ENCODE assay signal across 10 cellular contexts in the genomic region with DNA sequence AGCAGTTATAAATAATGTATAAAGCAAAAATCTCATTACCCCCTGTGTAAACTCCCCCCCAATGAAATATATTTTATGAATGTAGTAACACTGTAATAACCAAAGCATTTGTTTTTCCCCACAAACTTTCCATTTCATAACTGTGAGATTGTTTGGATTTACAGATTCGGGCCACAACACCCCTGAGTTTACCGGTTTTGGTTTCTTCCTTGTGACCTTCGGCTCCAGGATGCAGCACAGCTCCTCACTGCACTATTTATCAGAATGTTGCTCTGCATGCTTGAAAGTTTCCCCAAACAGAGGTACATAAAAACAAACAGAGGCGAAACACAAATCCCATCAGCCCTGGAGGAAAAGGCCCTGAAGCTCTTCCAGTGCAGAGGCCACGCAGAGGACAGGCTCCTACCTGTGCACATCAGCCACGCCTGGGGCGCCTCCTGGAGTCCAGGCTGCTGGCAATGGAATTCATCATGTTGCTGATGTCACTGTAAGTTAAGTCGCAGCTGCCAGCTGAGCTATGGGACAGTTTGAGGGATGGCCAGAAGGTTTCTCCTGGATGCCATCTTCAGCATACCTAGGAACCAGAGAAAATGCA.
DNase-seq lines count a peak whose midpoint lies in the region; ATAC-seq, FAIRE-seq and TF ChIP-seq lines count a peak whose summit lies in the region.
"Had no signal": no experiment of that assay in that cellular context is flagged by ENCODE, and none has a peak within 500 bp of the region (broad histone marks: within the 10 kb centered on the region; RNA-seq: fewer than 3 reads in every experiment).

No MANE protein-coding gene starts in this region.

- H4K20me1 ChIP-seq in HCT116 (ENCODE audit: insufficient read depth): no peaks in the 10 kb centered on the region

- H3K9me3 Mint-ChIP-seq in WTC11: peaks cover 26% of the 10 kb centered on the region
- H3K9me3 Mint-ChIP-seq in activated T-helper 1 cell treated with anti-CD3 and anti-CD28 coated beads, Interleukin-12 subunit alpha, Interleukin-12 subunit beta, Interleukin-2, Interleukin-4 antibody, amounts not matched to agents 30 ng/mL and 10 ng/mL and 1 ng/mL, durations not matched to agents 14 hours and 24 hours and 36 hours: peaks cover 10% of the 10 kb centered on the region

- POLR2A ChIA-PET in HCT116 (lab: Charles Lee): interaction anchor here (0.6 kb wide), 1 partner anchor 122 kb away, joined by 3 read pairs; no protein-coding TSS in a partner anchor
- POLR2A ChIA-PET in WTC11 (lab: Charles Lee): interaction anchor here (1.7 kb wide), 1 partner anchor 120 kb away, joined by 4 read pairs; no protein-coding TSS in a partner anchor

- CTCF ChIA-PET in HCT116 (lab: Charles Lee) (interaction anchor here (1.0 to 1.3 kb wide), 2 partner anchors 116 to 170 kb away, joined by 3 read pairs; no protein-coding TSS in a partner anchor), WTC11 (lab: Charles Lee) (interaction anchor here (1.0 to 1.6 kb wide), 5 partner anchors 13 to 158 kb away, joined by 3 to 7 read pairs (median 4); no protein-coding TSS in a partner anchor)

- TF ChIP-seq CTCF in HCT116 (IDR thresholded peaks at IDR 0.05 in 2 of 3, conservative IDR thresholded peaks at IDR 0.05 in 1 of 3; ENCODE audit: borderline replicate concordance in 1 of 3, insufficient read depth in 1 of 3, low read depth in 2 of 3, low read length in 2 of 3) (peak in 2 of 3 experiments; percentile 11 to 29; a peak in 1 of 6 replicates), WTC11 (IDR thresholded peaks at IDR 0.05) (no peak)

- no peaks in the 10 kb centered on the region for H3K9me3 ChIP-seq in HCT116 (ENCODE audit: control insufficient read depth in 1 of 2, insufficient read depth in 1 of 2, low read depth in 1 of 2, low read length in 2 of 2)
- H3K9me3 ChIP-seq: body of pancreas had no signal

- no peaks in the 10 kb centered on the region for H3K9me2 ChIP-seq in HCT116 (ENCODE audit: insufficient read depth)

- intact Hi-C loops in HCT116 (cut with micrococcal nuclease): no loop called here
- intact Hi-C loops in activated T-helper 1 cell treated with anti-CD3 and anti-CD28 coated beads, Interleukin-12 subunit alpha, Interleukin-12 subunit beta, Interleukin-2, Interleukin-4 antibody, amounts not matched to agents 30 ng/mL and 10 ng/mL and 1 ng/mL, durations not matched to agents 14 hours and 24 hours and 36 hours (cut with micrococcal nuclease): no loop called here

- RAD21 ChIA-PET in HCT116 (lab: Charles Lee; ENCODE audit: low non-redundant PET in 1 of 2, low total read pairs in 2 of 2, uncharacterized antibody in 2 of 2, unreplicated experiment in 2 of 2): no interaction called here

- FAIRE-seq in frontal cortex (lab: Jason Lieb, UNC): no peak

- H2AFZ ChIP-seq in HCT116 (ENCODE audit: low read depth, low read length, poor library complexity, severe bottlenecking): no peak overlapping the region

- no peak for TF ChIP-seq POLR2A in HCT116 (IDR thresholded peaks at IDR 0.05; ENCODE audit: borderline replicate concordance, extremely low read depth, insufficient read depth, insufficient read length)

- no peak overlapping the region for H3K4me3 Mint-ChIP-seq in WTC11
- H3K4me3 Mint-ChIP-seq in activated T-helper 1 cell treated with anti-CD3 and anti-CD28 coated beads, Interleukin-12 subunit alpha, Interleukin-12 subunit beta, Interleukin-2, Interleukin-4 antibody, amounts not matched to agents 30 ng/mL and 10 ng/mL and 1 ng/mL, durations not matched to agents 14 hours and 24 hours and 36 hours: no peak overlapping the region
- H3K4me3 Mint-ChIP-seq: naive thymus-derived CD4-positive, alpha-beta T cell had no signal

- H3K9ac ChIP-seq in HCT116 (ENCODE audit: low read length): no peak overlapping the region

- DNase-seq in ELR (ENCODE audit: low read depth) (peak; percentile 9), HCT116 (ENCODE audit: low read depth, low spot score) (no peak), WTC11 (ENCODE audit: low spot score) (peak; percentile 43), kidney tubule cell (ENCODE audit: low spot score) (peak; percentile 14), frontal cortex (ENCODE audit: low spot score in 2 of 2) (no peak)
- DNase-seq in activated T-helper 1 cell treated with anti-CD3 and anti-CD28 coated beads, Interleukin-12 subunit alpha, Interleukin-12 subunit beta, Interleukin-2, Interleukin-4 antibody, amounts not matched to agents 30 ng/mL and 10 ng/mL and 1 ng/mL, durations not matched to agents 14 hours and 24 hours and 36 hours (ENCODE audit: low spot score): no peak
- DNase-seq: body of pancreas had no signal

- ATAC-seq in HCT116 (no peak; the same call in 1 of the 2 replicates), WTC11 (peak; percentile 78), GM19023 (IDR thresholded peaks at IDR 0.05; ENCODE audit: unreplicated experiment) (no peak), HG03354 (IDR thresholded peaks at IDR 0.05; ENCODE audit: poor library complexity, severe bottlenecking, unreplicated experiment) (no peak)
- ATAC-seq: naive thymus-derived CD4-positive, alpha-beta T cell had no signal

- no peak overlapping the region for H3K27ac ChIP-seq in HCT116 (ENCODE audit: low read depth, low read length)
- H3K27ac ChIP-seq: body of pancreas had no signal

- no peaks in the 10 kb centered on the region for H3K4me1 ChIP-seq in HCT116 (ENCODE audit: control insufficient read depth in 1 of 2, insufficient read depth in 2 of 2, low read length in 2 of 2)

- no peak overlapping the region for H3K27ac Mint-ChIP-seq in WTC11
- no peak overlapping the region for H3K27ac Mint-ChIP-seq in activated T-helper 1 cell treated with anti-CD3 and anti-CD28 coated beads, Interleukin-12 subunit alpha, Interleukin-12 subunit beta, Interleukin-2, Interleukin-4 antibody, amounts not matched to agents 30 ng/mL and 10 ng/mL and 1 ng/mL, durations not matched to agents 14 hours and 24 hours and 36 hours
- H3K27ac Mint-ChIP-seq: naive thymus-derived CD4-positive, alpha-beta T cell had no signal

- no peak overlapping the region for H3K4me2 ChIP-seq in HCT116 (ENCODE audit: low read length)

- H3K36me3 Mint-ChIP-seq in WTC11: peaks cover 31% of the 10 kb centered on the region
- no peaks in the 10 kb centered on the region for H3K36me3 Mint-ChIP-seq in activated T-helper 1 cell treated with anti-CD3 and anti-CD28 coated beads, Interleukin-12 subunit alpha, Interleukin-12 subunit beta, Interleukin-2, Interleukin-4 antibody, amounts not matched to agents 30 ng/mL and 10 ng/mL and 1 ng/mL, durations not matched to agents 14 hours and 24 hours and 36 hours (ENCODE audit: low read depth)
- H3K36me3 Mint-ChIP-seq: naive thymus-derived CD4-positive, alpha-beta T cell had no signal

- H3K27me3 ChIP-seq in HCT116 (ENCODE audit: insufficient read depth, low read length): no peaks in the 10 kb centered on the region
- H3K27me3 ChIP-seq: body of pancreas had no signal

- H3K4me3 ChIP-seq in HCT116 (replicated peaks in 1 of 2; ENCODE audit: low read depth in 1 of 2, low read length in 2 of 2): no peak overlapping the region
- H3K4me3 ChIP-seq: body of pancreas had no signal

- no TSS peak for BruUV-seq in HCT116 (replicated peaks; lab: Mats Ljungman, UMichigan)

- no peaks in the 10 kb centered on the region for H3K79me2 ChIP-seq in HCT116 (ENCODE audit: insufficient read depth, low read length)

- H3K4me1 Mint-ChIP-seq in WTC11: peaks cover 50% of the 10 kb centered on the region
- H3K4me1 Mint-ChIP-seq in activated T-helper 1 cell treated with anti-CD3 and anti-CD28 coated beads, Interleukin-12 subunit alpha, Interleukin-12 subunit beta, Interleukin-2, Interleukin-4 antibody, amounts not matched to agents 30 ng/mL and 10 ng/mL and 1 ng/mL, durations not matched to agents 14 hours and 24 hours and 36 hours (ENCODE audit: low read depth): peaks cover 9% of the 10 kb centered on the region

- TF ChIP-seq RAD21 in HCT116 (IDR thresholded peaks at IDR 0.05; ENCODE audit: low read depth): peak; percentile 56

- no peaks in the 10 kb centered on the region; the same call in none of the 2 replicates for H3K27me3 Mint-ChIP-seq in WTC11 (ENCODE audit: low read depth)
- peaks cover 8% of the 10 kb centered on the region for H3K27me3 Mint-ChIP-seq in activated T-helper 1 cell treated with anti-CD3 and anti-CD28 coated beads, Interleukin-12 subunit alpha, Interleukin-12 subunit beta, Interleukin-2, Interleukin-4 antibody, amounts not matched to agents 30 ng/mL and 10 ng/mL and 1 ng/mL, durations not matched to agents 14 hours and 24 hours and 36 hours (ENCODE audit: insufficient read depth)

- no peaks in the 10 kb centered on the region for H3K36me3 ChIP-seq in HCT116 (ENCODE audit: control insufficient read depth in 1 of 2, insufficient read depth in 2 of 2, low read length in 2 of 2)

TF ChIP-seq in HCT116, 20 proteins besides CTCF, POLR2A, EP300 and RAD21 (continues in another document):
- TF ChIP-seq, protein P1, sequence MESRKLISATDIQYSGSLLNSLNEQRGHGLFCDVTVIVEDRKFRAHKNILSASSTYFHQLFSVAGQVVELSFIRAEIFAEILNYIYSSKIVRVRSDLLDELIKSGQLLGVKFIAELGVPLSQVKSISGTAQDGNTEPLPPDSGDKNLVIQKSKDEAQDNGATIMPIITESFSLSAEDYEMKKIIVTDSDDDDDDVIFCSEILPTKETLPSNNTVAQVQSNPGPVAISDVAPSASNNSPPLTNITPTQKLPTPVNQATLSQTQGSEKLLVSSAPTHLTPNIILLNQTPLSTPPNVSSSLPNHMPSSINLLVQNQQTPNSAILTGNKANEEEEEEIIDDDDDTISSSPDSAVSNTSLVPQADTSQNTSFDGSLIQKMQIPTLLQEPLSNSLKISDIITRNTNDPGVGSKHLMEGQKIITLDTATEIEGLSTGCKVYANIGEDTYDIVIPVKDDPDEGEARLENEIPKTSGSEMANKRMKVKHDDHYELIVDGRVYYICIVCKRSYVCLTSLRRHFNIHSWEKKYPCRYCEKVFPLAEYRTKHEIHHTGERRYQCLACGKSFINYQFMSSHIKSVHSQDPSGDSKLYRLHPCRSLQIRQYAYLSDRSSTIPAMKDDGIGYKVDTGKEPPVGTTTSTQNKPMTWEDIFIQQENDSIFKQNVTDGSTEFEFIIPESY (IDR thresholded peaks at IDR 0.05; ENCODE audit: extremely low read depth, insufficient replicate concordance, low read length): no peak

TF ChIP-seq in WTC11, 78 proteins besides CTCF, POLR2A, EP300 and RAD21 (continues in another document):
- TF ChIP-seq, protein P2, sequence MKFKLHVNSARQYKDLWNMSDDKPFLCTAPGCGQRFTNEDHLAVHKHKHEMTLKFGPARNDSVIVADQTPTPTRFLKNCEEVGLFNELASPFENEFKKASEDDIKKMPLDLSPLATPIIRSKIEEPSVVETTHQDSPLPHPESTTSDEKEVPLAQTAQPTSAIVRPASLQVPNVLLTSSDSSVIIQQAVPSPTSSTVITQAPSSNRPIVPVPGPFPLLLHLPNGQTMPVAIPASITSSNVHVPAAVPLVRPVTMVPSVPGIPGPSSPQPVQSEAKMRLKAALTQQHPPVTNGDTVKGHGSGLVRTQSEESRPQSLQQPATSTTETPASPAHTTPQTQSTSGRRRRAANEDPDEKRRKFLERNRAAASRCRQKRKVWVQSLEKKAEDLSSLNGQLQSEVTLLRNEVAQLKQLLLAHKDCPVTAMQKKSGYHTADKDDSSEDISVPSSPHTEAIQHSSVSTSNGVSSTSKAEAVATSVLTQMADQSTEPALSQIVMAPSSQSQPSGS (CRISPR knock-in tag; IDR thresholded peaks at IDR 0.05; ENCODE audit: borderline replicate concordance, low read depth): no peak
- no peak for TF ChIP-seq FOXJ3 (CRISPR knock-in tag; IDR thresholded peaks at IDR 0.05; ENCODE audit: borderline replicate concordance)
- no peak for TF ChIP-seq NR1H2 (CRISPR knock-in tag; IDR thresholded peaks at IDR 0.05)

Comparison
In these comparisons a context has a peak if more than half of its experiments do, and no peak if none do; other contexts are left out.
1. DNase-seq: peak in ELR (single experiment), WTC11 (single experiment) and kidney tubule cell (single experiment); none in HCT116 (single experiment), activated T-helper 1 cell treated with anti-CD3 and anti-CD28 coated beads, Interleukin-12 subunit alpha, Interleukin-12 subunit beta, Interleukin-2, Interleukin-4 antibody, amounts not matched to agents 30 ng/mL and 10 ng/mL and 1 ng/mL, durations not matched to agents 14 hours and 24 hours and 36 hours (single experiment) and frontal cortex (0 of 2).